ENCODE assay signal across 10 cellular contexts in genomic region chr16:73069581-73070262, GRCh38. TPM values are rescaled to one million over a fixed set of nuclear protein-coding genes. Genes with fewer than 3 reads are reported as not detected.
DNase-seq lines count a peak whose midpoint lies in the region; ATAC-seq and TF ChIP-seq lines count a peak whose summit lies in the region.
"Had no signal": no experiment of that assay in that cellular context is flagged by ENCODE, and none has a peak within 500 bp of the region (broad histone marks: within the 10 kb centered on the region; RNA-seq: fewer than 3 reads in every experiment).

No MANE protein-coding gene starts in this region.

- H3K9ac ChIP-seq in mucosa of stomach (ENCODE audit: low read length), result peak overlapping the region; percentile 43

- intact Hi-C loops in activated T-helper 2 cell treated with anti-CD3 and anti-CD28 coated beads, Interferon-gamma antibody, Interleukin-2, Interleukin-4, amounts not matched to agents 10 μg/mL and 5 μg/mL and 100 μg/mL, durations not matched to agents 14 hours and 24 hours and 36 hours (cut with micrococcal nuclease), result no loop called here

- no peak overlapping the region for H3K4me3 Mint-ChIP-seq in stimulated activated memory B cell treated with anti-CD40 and anti-IgM and Interleukin-4, amounts not matched to agents 10 μg/mL and 1 μg/mL and 100 μg/mL, for 72 hours
- H3K4me3 Mint-ChIP-seq in activated T-helper 2 cell treated with anti-CD3 and anti-CD28 coated beads, Interferon-gamma antibody, Interleukin-2, Interleukin-4, amounts not matched to agents 10 μg/mL and 5 μg/mL and 100 μg/mL, durations not matched to agents 14 hours and 24 hours and 36 hours (ENCODE audit: low read depth), result no peak overlapping the region
- H3K4me3 Mint-ChIP-seq: activated CD4-positive, alpha-beta memory T cell treated with anti-CD3 and anti-CD28 coated beads, Interleukin-2, amount 10 ng/mL, durations not matched to agents 7 days and 5 days; T-helper 1 cell treated with Interleukin-12 subunit alpha and Interleukin-12 subunit beta and Interleukin-4 antibody, amounts not matched to agents 30 μg/mL and 1 μg/mL, for 36 hours had no signal

- H3K36me3 ChIP-seq in mucosa of stomach (ENCODE audit: control insufficient read depth, insufficient read depth, low read length) (no peaks in the 10 kb centered on the region), thoracic aorta (no peaks in the 10 kb centered on the region)

- no peak for ATAC-seq in thoracic aorta (ENCODE audit: insufficient number of reproducible peaks, low FRiP score, low read depth)
- ATAC-seq in stimulated activated memory B cell treated with anti-CD40 and anti-IgM and Interleukin-4, amounts not matched to agents 10 μg/mL and 1 μg/mL and 100 μg/mL, for 72 hours, result no peak

- H3K9me3 ChIP-seq in mucosa of stomach (ENCODE audit: control insufficient read depth, low read length) (no peaks in the 10 kb centered on the region), thoracic aorta (no peaks in the 10 kb centered on the region)

- H3K36me3 Mint-ChIP-seq in stimulated activated memory B cell treated with anti-CD40 and anti-IgM and Interleukin-4, amounts not matched to agents 10 μg/mL and 1 μg/mL and 100 μg/mL, for 72 hours, result no peaks in the 10 kb centered on the region
- H3K36me3 Mint-ChIP-seq in activated T-helper 2 cell treated with anti-CD3 and anti-CD28 coated beads, Interferon-gamma antibody, Interleukin-2, Interleukin-4, amounts not matched to agents 10 μg/mL and 5 μg/mL and 100 μg/mL, durations not matched to agents 14 hours and 24 hours and 36 hours (ENCODE audit: low read depth), result no peaks in the 10 kb centered on the region

- H3K27me3 ChIP-seq in mucosa of stomach (ENCODE audit: control insufficient read depth, insufficient read depth, low read length) (peaks cover 33% of the 10 kb centered on the region), thoracic aorta (replicated peaks; ENCODE audit: insufficient read depth) (no peaks in the 10 kb centered on the region)

- DNase-seq in DMS53 (lab: John Stamatoyannopoulos, UW) (peak; percentile 41), DMS53 treated with DMSO at 0.1 percent for 48 hours (lab: John Stamatoyannopoulos, UW; ENCODE audit: unreplicated experiment) (no peak), coronary artery (ENCODE audit: low spot score) (peak; percentile 62), thoracic aorta (ENCODE audit: low spot score) (no peak), NK-92 (lab: John Stamatoyannopoulos, UW; ENCODE audit: unreplicated experiment) (no peak)
- DNase-seq in activated T-helper 2 cell treated with anti-CD3 and anti-CD28 coated beads, Interferon-gamma antibody, Interleukin-2, Interleukin-4, amounts not matched to agents 10 μg/mL and 5 μg/mL and 100 μg/mL, durations not matched to agents 14 hours and 24 hours and 36 hours (ENCODE audit: low spot score), result no peak
- DNase-seq: activated CD4-positive, alpha-beta memory T cell treated with anti-CD3 and anti-CD28 coated beads, Interleukin-2, amount 10 ng/mL, durations not matched to agents 7 days and 5 days had no signal

- peaks cover 93% of the 10 kb centered on the region for H3K27me3 Mint-ChIP-seq in stimulated activated memory B cell treated with anti-CD40 and anti-IgM and Interleukin-4, amounts not matched to agents 10 μg/mL and 1 μg/mL and 100 μg/mL, for 72 hours
- H3K27me3 Mint-ChIP-seq in activated T-helper 2 cell treated with anti-CD3 and anti-CD28 coated beads, Interferon-gamma antibody, Interleukin-2, Interleukin-4, amounts not matched to agents 10 μg/mL and 5 μg/mL and 100 μg/mL, durations not matched to agents 14 hours and 24 hours and 36 hours (ENCODE audit: low read depth), result peaks cover 58% of the 10 kb centered on the region

- H3K4me1 ChIP-seq in mucosa of stomach (ENCODE audit: control insufficient read depth, insufficient read depth, low read length) (peaks cover 48% of the 10 kb centered on the region), thoracic aorta (ENCODE audit: control insufficient read depth in 1 of 2, low read depth in 2 of 2) (peaks cover 29 to 83% of the 10 kb centered on the region in 2 donors)

- H3K4me3 ChIP-seq in coronary artery (peak overlapping the region; percentile 62), mucosa of stomach (ENCODE audit: low read length) (no peak overlapping the region), thoracic aorta (peak overlapping the region; percentile 59)

- H3K9me3 Mint-ChIP-seq in stimulated activated memory B cell treated with anti-CD40 and anti-IgM and Interleukin-4, amounts not matched to agents 10 μg/mL and 1 μg/mL and 100 μg/mL, for 72 hours, result no peaks in the 10 kb centered on the region
- H3K9me3 Mint-ChIP-seq in activated T-helper 2 cell treated with anti-CD3 and anti-CD28 coated beads, Interferon-gamma antibody, Interleukin-2, Interleukin-4, amounts not matched to agents 10 μg/mL and 5 μg/mL and 100 μg/mL, durations not matched to agents 14 hours and 24 hours and 36 hours, result no peaks in the 10 kb centered on the region
- H3K9me3 Mint-ChIP-seq: activated CD4-positive, alpha-beta memory T cell treated with anti-CD3 and anti-CD28 coated beads, Interleukin-2, amount 10 ng/mL, durations not matched to agents 7 days and 5 days; T-helper 1 cell treated with Interleukin-12 subunit alpha and Interleukin-12 subunit beta and Interleukin-4 antibody, amounts not matched to agents 30 μg/mL and 1 μg/mL, for 36 hours had no signal

- peak overlapping the region; percentile 99 for H3K27ac ChIP-seq in coronary artery
- peak overlapping the region; percentile 99 for H3K27ac ChIP-seq in thoracic aorta

- H3K27ac Mint-ChIP-seq in stimulated activated memory B cell treated with anti-CD40 and anti-IgM and Interleukin-4, amounts not matched to agents 10 μg/mL and 1 μg/mL and 100 μg/mL, for 72 hours, result no peak overlapping the region
- H3K27ac Mint-ChIP-seq in activated T-helper 2 cell treated with anti-CD3 and anti-CD28 coated beads, Interferon-gamma antibody, Interleukin-2, Interleukin-4, amounts not matched to agents 10 μg/mL and 5 μg/mL and 100 μg/mL, durations not matched to agents 14 hours and 24 hours and 36 hours, result no peak overlapping the region
- H3K27ac Mint-ChIP-seq: activated CD4-positive, alpha-beta memory T cell treated with anti-CD3 and anti-CD28 coated beads, Interleukin-2, amount 10 ng/mL, durations not matched to agents 7 days and 5 days; T-helper 1 cell treated with Interleukin-12 subunit alpha and Interleukin-12 subunit beta and Interleukin-4 antibody, amounts not matched to agents 30 μg/mL and 1 μg/mL, for 36 hours had no signal

- peaks cover 26% of the 10 kb centered on the region for H3K4me1 Mint-ChIP-seq in stimulated activated memory B cell treated with anti-CD40 and anti-IgM and Interleukin-4, amounts not matched to agents 10 μg/mL and 1 μg/mL and 100 μg/mL, for 72 hours
- H3K4me1 Mint-ChIP-seq in activated T-helper 2 cell treated with anti-CD3 and anti-CD28 coated beads, Interferon-gamma antibody, Interleukin-2, Interleukin-4, amounts not matched to agents 10 μg/mL and 5 μg/mL and 100 μg/mL, durations not matched to agents 14 hours and 24 hours and 36 hours (ENCODE audit: low read depth), result peaks cover 4% of the 10 kb centered on the region

- TF ChIP-seq CTCF in coronary artery (IDR thresholded peaks at IDR 0.05) (no peak), thoracic aorta (IDR thresholded peaks at IDR 0.05) (no peak)

RNA-seq across cellular contexts. Expression of gene ZFHX3, which starts 21.8 kb away (rescaled TPM):
- total RNA-seq in thoracic aorta, result 10 to 100 TPM; 57.7 to 70.1 TPM
- total RNA-seq in activated T-helper 2 cell treated with anti-CD3 and anti-CD28 coated beads, Interferon-gamma antibody, Interleukin-2, Interleukin-4, amounts not matched to agents 10 μg/mL and 5 μg/mL and 100 μg/mL, durations not matched to agents 14 hours and 24 hours and 36 hours, result 0.62 and 1.2 TPM in 2 replicates

Comparison
In these comparisons a context has a peak if more than half of its experiments do, and no peak if none do; other contexts are left out.
1. DNase-seq: peak in DMS53 (single experiment) and coronary artery (single experiment); none in DMS53 treated with DMSO at 0.1 percent for 48 hours (single experiment), thoracic aorta (single experiment), activated T-helper 2 cell treated with anti-CD3 and anti-CD28 coated beads, Interferon-gamma antibody, Interleukin-2, Interleukin-4, amounts not matched to agents 10 μg/mL and 5 μg/mL and 100 μg/mL, durations not matched to agents 14 hours and 24 hours and 36 hours (single experiment) and NK-92 (single experiment).
2. RNA of gene ZFHX3, which starts 21.8 kb away (total RNA-seq): 57.7 to 70.1 TPM in thoracic aorta; 0.62 to 1.2 TPM in activated T-helper 2 cell treated with anti-CD3 and anti-CD28 coated beads, Interferon-gamma antibody, Interleukin-2, Interleukin-4, amounts not matched to agents 10 μg/mL and 5 μg/mL and 100 μg/mL, durations not matched to agents 14 hours and 24 hours and 36 hours; every median in the first group is over 10 times any median in the second.